In genomic region chr9:100999914-101000540, GRCh38 we compare ENCODE assay signal across 26 cellular contexts. TPM values are rescaled to one million over a fixed set of nuclear protein-coding genes. Genes with fewer than 3 reads are reported as not detected.
"Had no signal": no experiment of that assay in that cellular context is flagged by ENCODE, and none has a peak within 500 bp of the region (broad histone marks: within the 10 kb centered on the region; RNA-seq: fewer than 3 reads in every experiment).

No MANE protein-coding gene starts in this region.

- H3K4me1 ChIP-seq: adrenal gland, ascending aorta, gastroesophageal sphincter, neural progenitor cell, parathyroid adenoma, psoas muscle, right atrium auricular region, spleen, testis, transverse colon had no signal

- H3K27ac ChIP-seq: adrenal gland, ascending aorta, gastroesophageal sphincter, hepatocyte, neural progenitor cell, parathyroid adenoma, psoas muscle, right atrium auricular region, spleen, testis, transverse colon had no signal

- H2AFZ ChIP-seq: hepatocyte, neural progenitor cell, parathyroid adenoma had no signal

- H3K4me2 ChIP-seq: hepatocyte, neural progenitor cell had no signal

- FAIRE-seq: colon, endometrium, kidney had no signal

- H3K27me3 ChIP-seq: adrenal gland, ascending aorta, gastroesophageal sphincter, hepatocyte, neural progenitor cell, right atrium auricular region, spleen, testis, transverse colon had no signal

- ATAC-seq: gastroesophageal sphincter; natural killer cell; psoas muscle; stimulated activated naive CD8-positive, alpha-beta T cell treated with anti-CD3 and anti-CD28 coated beads, Interleukin-15, Interleukin-2, amounts not matched to agents 100 U/mL and 50 U/mL, for 24 hours had no signal

- DNase-seq: activated CD4-positive, alpha-beta T cell treated with anti-CD3 and anti-CD28 coated beads for 4 hours; activated CD4-positive, alpha-beta T cell treated with anti-CD3 and anti-CD28 coated beads, Interleukin-2, amount 50 U/mL, for 4 hours; activated CD8-positive, alpha-beta memory T cell treated with anti-CD3 and anti-CD28 coated beads for 24 hours; activated effector memory CD4-positive, alpha-beta T cell treated with Interleukin-2 at 50 U/mL for 16 hours; activated naive CD4-positive, alpha-beta T cell treated with Interleukin-2 at 50 U/mL for 16 hours; adrenal gland; effector CD8-positive, alpha-beta T cell; erythroblast; kidney; natural killer cell; occipital lobe; psoas muscle; spleen; stimulated activated naive CD8-positive, alpha-beta T cell treated with anti-CD3 and anti-CD28 coated beads, Interleukin-15, Interleukin-2, amounts not matched to agents 100 U/mL and 50 U/mL, for 24 hours; T-helper 1 cell; testis; transverse colon had no signal

- H3K36me3 ChIP-seq: adrenal gland, ascending aorta, gastroesophageal sphincter, neural progenitor cell, right atrium auricular region, spleen, transverse colon had no signal

- H3K4me3 ChIP-seq: adrenal gland, ascending aorta, gastroesophageal sphincter, hepatocyte, neural progenitor cell, psoas muscle, right atrium auricular region, spleen, testis, transverse colon had no signal

- H3K9ac ChIP-seq: neural progenitor cell, parathyroid adenoma had no signal

- H3K9me3 ChIP-seq: adrenal gland, ascending aorta, gastroesophageal sphincter, psoas muscle, right atrium auricular region, spleen, testis, transverse colon had no signal

- H3K79me2 ChIP-seq: hepatocyte, parathyroid adenoma had no signal

RNA-seq across cellular contexts. Expression of gene PLPPR1, which starts 28.5 kb away (rescaled TPM):
- total RNA-seq: ascending aorta, dermis microvascular lymphatic vessel endothelial cell, natural killer cell, right atrium auricular region, spleen had no signal
- polyA plus RNA-seq: spleen had no signal
